In the genomic region with DNA sequence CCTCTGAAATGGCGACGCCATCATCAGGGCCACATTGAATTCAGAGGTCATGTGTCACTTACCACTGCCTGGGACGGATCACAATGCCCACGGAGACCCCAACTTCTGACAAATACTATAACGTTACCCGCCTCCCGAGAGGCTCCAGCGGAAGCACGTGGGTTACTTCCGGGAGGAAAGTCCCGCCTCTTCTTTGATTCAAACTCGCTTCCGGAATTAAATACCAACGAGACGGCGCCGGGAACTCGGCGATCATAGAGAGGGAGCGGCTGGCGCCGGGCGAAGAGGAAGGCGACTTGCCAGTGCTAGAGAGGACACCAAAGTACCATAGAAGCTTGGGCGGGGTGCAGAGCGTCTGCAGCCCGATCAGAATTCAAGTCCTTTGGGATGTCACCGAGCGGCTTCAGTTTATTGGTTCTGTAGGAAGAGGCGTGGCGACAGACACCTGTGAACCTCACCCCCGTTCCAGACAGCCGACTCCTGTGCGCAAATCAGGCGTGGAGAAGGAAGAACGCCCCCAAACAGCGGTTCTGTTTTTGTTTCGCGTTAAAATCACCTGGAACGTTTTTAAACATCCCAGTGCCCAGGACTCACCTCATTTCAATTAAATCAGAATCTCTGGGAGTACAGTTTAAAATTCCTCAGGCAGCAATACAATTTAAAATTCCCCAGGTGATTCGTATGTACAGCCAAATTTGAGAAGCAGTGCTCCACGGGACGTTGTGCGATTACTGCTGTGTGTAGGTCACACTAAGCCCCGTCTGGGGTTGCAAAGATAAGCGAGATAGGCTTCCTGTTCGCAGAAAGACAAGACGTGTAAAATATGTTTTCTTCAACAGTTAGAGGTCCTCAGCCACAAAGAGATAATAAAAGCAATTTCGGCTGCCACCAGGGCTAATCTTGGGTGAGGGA, we compare ENCODE assay signal across 8 cellular contexts. TPM values are rescaled to one million over a fixed set of nuclear protein-coding genes. Genes with fewer than 3 reads are reported as not detected.
DNase-seq lines count a peak whose midpoint lies in the region; ATAC-seq and TF ChIP-seq lines count a peak whose summit lies in the region.

A gene with protein sequence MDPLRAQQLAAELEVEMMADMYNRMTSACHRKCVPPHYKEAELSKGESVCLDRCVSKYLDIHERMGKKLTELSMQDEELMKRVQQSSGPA (minus strand): TSS at position 159 of the 912 bp plus-strand sequence. CDS start 565 bp downstream, outside the sequence.

- peak within 1 kb of the TSS; percentile 93 for H3K4me3 Mint-ChIP-seq in activated CD4-positive, alpha-beta T cell treated with anti-CD3 and anti-CD28 coated beads, Interleukin-2, amount 10 ng/mL, durations not matched to agents 7 days and 5 days

- POLR2A ChIA-PET in activated CD4-positive, alpha-beta T cell treated with anti-CD3 and anti-CD28 coated beads, Interleukin-2, amount 10 ng/mL, durations not matched to agents 7 days and 5 days (lab: Charles Lee): interaction anchor here (1.1 kb wide), 1 partner anchor 15 kb away, joined by 3 read pairs; a partner anchor contains a TSS

- peaks cover 27% of the 10 kb centered on the region for H3K36me3 ChIP-seq in BLaER1

- H4K20me1 ChIP-seq in BLaER1: peaks cover 12% of the 10 kb centered on the region

- peak; percentile 98 for ATAC-seq in GM19328 (IDR thresholded peaks at IDR 0.05; ENCODE audit: unreplicated experiment)
- peak; percentile 98 for ATAC-seq in HG03520 (IDR thresholded peaks at IDR 0.05; ENCODE audit: unreplicated experiment)

- H3K9ac ChIP-seq in BLaER1: peak within 1 kb of the TSS; percentile 90

- H3K4me1 ChIP-seq in BLaER1: peaks cover 26% of the 10 kb centered on the region

- H3K27me3 ChIP-seq in BLaER1 (no peaks in the 10 kb centered on the region), layer of hippocampus (ENCODE audit: control insufficient read depth, insufficient read depth, low read length) (no peaks in the 10 kb centered on the region)

- peaks cover 15% of the 10 kb centered on the region for H3K36me3 Mint-ChIP-seq in activated CD4-positive, alpha-beta T cell treated with anti-CD3 and anti-CD28 coated beads, Interleukin-2, amount 10 ng/mL, durations not matched to agents 7 days and 5 days (ENCODE audit: low read depth)

- H3K27ac ChIP-seq in BLaER1: peak within 1 kb of the TSS; percentile 93
- H3K27ac ChIP-seq in coronary artery: peak within 1 kb of the TSS; percentile 40 to 56
- H3K27ac ChIP-seq in layer of hippocampus (ENCODE audit: low read depth, low read length): peak within 1 kb of the TSS; percentile 58

- no peaks in the 10 kb centered on the region for H3K27me3 Mint-ChIP-seq in activated CD4-positive, alpha-beta T cell treated with anti-CD3 and anti-CD28 coated beads, Interleukin-2, amount 10 ng/mL, durations not matched to agents 7 days and 5 days

- H3K4me3 ChIP-seq in BLaER1 (peak within 1 kb of the TSS; percentile 86), coronary artery (peak within 1 kb of the TSS; percentile 77)

- TF ChIP-seq CTCF in coronary artery (IDR thresholded peaks at IDR 0.05): no peak

- H3K9me3 ChIP-seq in BLaER1: no peaks in the 10 kb centered on the region

- H3K9me3 Mint-ChIP-seq in activated CD4-positive, alpha-beta T cell treated with anti-CD3 and anti-CD28 coated beads, Interleukin-2, amount 10 ng/mL, durations not matched to agents 7 days and 5 days: no peaks in the 10 kb centered on the region

- peaks cover 47% of the 10 kb centered on the region for H3K4me1 Mint-ChIP-seq in activated CD4-positive, alpha-beta T cell treated with anti-CD3 and anti-CD28 coated beads, Interleukin-2, amount 10 ng/mL, durations not matched to agents 7 days and 5 days

- DNase-seq in NCI-H69 (lab: John Stamatoyannopoulos, UW) (peak; percentile 100), coronary artery (ENCODE audit: low spot score) (peak; percentile 95)
- peak; percentile 97 for DNase-seq in activated CD4-positive, alpha-beta T cell treated with anti-CD3 and anti-CD28 coated beads, Interleukin-2, amount 10 ng/mL, durations not matched to agents 7 days and 5 days
- DNase-seq in stimulated activated CD4-positive, alpha-beta T cell treated with anti-CD3 and anti-CD28 coated beads, Interleukin-1b, Interleukin-23, amount 100 ng/mL, for 4 hours (ENCODE audit: low read depth in 2 of 2): peak; percentile 80 to 89

- H3K27ac Mint-ChIP-seq in activated CD4-positive, alpha-beta T cell treated with anti-CD3 and anti-CD28 coated beads, Interleukin-2, amount 10 ng/mL, durations not matched to agents 7 days and 5 days: peak within 1 kb of the TSS; percentile 96

- peak within 1 kb of the TSS; percentile 87 for H3K4me2 ChIP-seq in BLaER1

- CTCF ChIA-PET in activated CD4-positive, alpha-beta T cell treated with anti-CD3 and anti-CD28 coated beads, Interleukin-2, amount 10 ng/mL, durations not matched to agents 7 days and 5 days (lab: Charles Lee): interaction anchor here (0.6 to 2.0 kb wide), 4 partner anchors 27 to 53 kb away, joined by 3 to 6 read pairs (median 4); a partner anchor contains a TSS

RNA-seq across cellular contexts. Expression of the gene that starts here (rescaled TPM):
- 10 to 100 TPM; 87.3 to 97.7 TPM for total RNA-seq in activated CD4-positive, alpha-beta T cell treated with anti-CD3 and anti-CD28 coated beads, Interleukin-2, amount 10 ng/mL, durations not matched to agents 7 days and 5 days

Comparison
In these comparisons a context has a peak if more than half of its experiments do, and no peak if none do; other contexts are left out.
1. Peak in every context shown above with its lines: DNase-seq, ATAC-seq, H3K4me3 ChIP-seq and H3K27ac ChIP-seq.